ENCODE assay signal across 36 cellular contexts in the genomic region with DNA sequence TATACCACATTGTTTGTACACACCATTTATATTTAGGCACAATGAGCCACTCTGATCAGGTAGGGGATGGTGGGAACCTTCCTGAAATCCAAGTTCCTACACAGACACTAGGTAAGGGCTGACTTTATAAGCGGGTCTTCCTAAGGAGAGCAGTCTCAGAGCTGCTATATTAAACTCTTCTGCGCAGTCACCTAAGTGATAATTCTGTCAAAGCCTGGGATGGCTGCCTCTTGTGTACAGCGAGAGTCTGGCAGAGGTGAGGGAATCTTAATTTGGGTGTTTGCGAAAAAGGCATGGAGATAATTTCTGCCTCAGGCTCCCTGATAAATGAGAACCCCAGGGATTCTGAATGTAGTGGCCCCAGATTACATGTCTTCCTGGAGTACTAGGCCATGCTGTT.
"Had no signal": no experiment of that assay in that cellular context is flagged by ENCODE, and none has a peak within 500 bp of the region (broad histone marks: within the 10 kb centered on the region; RNA-seq: fewer than 3 reads in every experiment).

No MANE protein-coding gene starts in this region.

- DNase-seq: activated B cell treated with CpG ODN at 0.5 μM for 24 hours; activated CD4-positive, alpha-beta memory T cell treated with anti-CD3 and anti-CD28 coated beads for 36 hours; activated CD4-positive, alpha-beta T cell treated with anti-CD3 and anti-CD28 coated beads for 4 hours; activated CD4-positive, alpha-beta T cell treated with anti-CD3 and anti-CD28 coated beads, Interleukin-2, amount 10 ng/mL, durations not matched to agents 24 days and 14 days; activated CD4-positive, alpha-beta T cell treated with anti-CD3 and anti-CD28 coated beads, Interleukin-2, amount 50 U/mL, for 1 hour; activated CD4-positive, alpha-beta T cell treated with anti-CD3 and anti-CD28 coated beads, Interleukin-2, amount 50 U/mL, for 4 hours; activated CD4-positive, CD25-positive, alpha-beta regulatory T cell treated with anti-CD3 and anti-CD28 coated beads, Interleukin-2, amount 50 U/mL, for 72 hours; activated CD8-positive, alpha-beta memory T cell treated with anti-CD3 and anti-CD28 coated beads for 24 hours; activated CD8-positive, alpha-beta memory T cell treated with anti-CD3 and anti-CD28 coated beads, Interleukin-2, amount 10 ng/mL, durations not matched to agents 7 days and 5 days; activated CD8-positive, alpha-beta memory T cell treated with anti-CD3 and anti-CD28 coated beads, Interleukin-2, amount 50 U/mL, for 48 hours; activated CD8-positive, alpha-beta T cell treated with anti-CD3 and anti-CD28 coated beads, Interleukin-2, amount 10 ng/mL, durations not matched to agents 7 days and 5 days; activated effector memory CD4-positive, alpha-beta T cell treated with Interleukin-2 at 50 U/mL for 16 hours; activated gamma-delta T cell; activated naive CD4-positive, alpha-beta T cell; activated naive CD4-positive, alpha-beta T cell treated with anti-CD3 and anti-CD28 coated beads for 36 hours; activated naive CD4-positive, alpha-beta T cell treated with anti-CD3 and anti-CD28 coated beads, Interleukin-2, amount 50 U/mL, for 16 hours; activated naive CD8-positive, alpha-beta T cell treated with anti-CD3 and anti-CD28 coated beads for 36 hours; activated T-cell treated with anti-CD3 and anti-CD28 coated beads, Interleukin-2, amount 50 U/mL, for 24 hours; activated T-cell treated with anti-CD3 and anti-CD28 coated beads, Interleukin-2, amount 50 U/mL, for 48 hours; adrenal gland; amniotic stem cell; aorta; body of pancreas; brain microvascular endothelial cell; caudate nucleus; SW 1271; T-helper 1 cell; T-helper 2 cell; T-helper 9 cell had no signal

- ATAC-seq: activated CD8-positive, alpha-beta memory T cell treated with anti-CD3 and anti-CD28 coated beads, Interleukin-2, amount 10 ng/mL, durations not matched to agents 7 days and 5 days; activated CD8-positive, alpha-beta T cell treated with anti-CD3 and anti-CD28 coated beads, Interleukin-2, amount 10 ng/mL, durations not matched to agents 7 days and 5 days; activated naive CD4-positive, alpha-beta T cell treated with anti-CD3 and anti-CD28 coated beads, Interleukin-2, amount 50 U/mL, for 72 hours; body of pancreas had no signal

- H3K27me3 ChIP-seq: body of pancreas, brain microvascular endothelial cell, breast epithelium had no signal

- H3K27me3 Mint-ChIP-seq: activated B cell treated with CpG ODN at 0.5 μM for 24 hours; activated T-cell treated with anti-CD3 and anti-CD28 coated beads, Interleukin-2, amount 50 U/mL, for 24 hours had no signal

- H3K36me3 ChIP-seq: adrenal gland, brain microvascular endothelial cell, breast epithelium had no signal

- H3K4me3 ChIP-seq: adrenal gland, body of pancreas, breast epithelium had no signal

- H3K4me1 ChIP-seq: adrenal gland, body of pancreas, breast epithelium had no signal

- H3K9me3 ChIP-seq: adrenal gland, body of pancreas had no signal

- H3K36me3 Mint-ChIP-seq: activated CD4-positive, alpha-beta memory T cell treated with anti-CD3 and anti-CD28 coated beads for 36 hours; activated CD8-positive, alpha-beta memory T cell treated with anti-CD3 and anti-CD28 coated beads, Interleukin-2, amount 10 ng/mL, durations not matched to agents 7 days and 5 days; activated naive CD4-positive, alpha-beta T cell treated with anti-CD3 and anti-CD28 coated beads, Interleukin-2, amount 50 U/mL, for 72 hours; activated naive CD8-positive, alpha-beta T cell treated with anti-CD3 and anti-CD28 coated beads for 36 hours had no signal

- H3K4me3 Mint-ChIP-seq: activated B cell treated with CpG ODN at 0.5 μM for 24 hours; activated CD4-positive, alpha-beta memory T cell treated with anti-CD3 and anti-CD28 coated beads for 36 hours; activated CD4-positive, alpha-beta T cell treated with anti-CD3 and anti-CD28 coated beads, Interleukin-2, amount 10 ng/mL, durations not matched to agents 24 days and 14 days; activated CD8-positive, alpha-beta memory T cell treated with anti-CD3 and anti-CD28 coated beads, Interleukin-2, amount 10 ng/mL, durations not matched to agents 7 days and 5 days; activated CD8-positive, alpha-beta T cell treated with anti-CD3 and anti-CD28 coated beads, Interleukin-2, amount 10 ng/mL, durations not matched to agents 7 days and 5 days; activated naive CD4-positive, alpha-beta T cell treated with anti-CD3 and anti-CD28 coated beads for 36 hours; activated naive CD8-positive, alpha-beta T cell treated with anti-CD3 and anti-CD28 coated beads for 36 hours; activated T-cell treated with anti-CD3 and anti-CD28 coated beads, Interleukin-2, amount 50 U/mL, for 24 hours; central memory CD8-positive, alpha-beta T cell; T-helper 1 cell treated with Interleukin-12 subunit alpha and Interleukin-12 subunit beta and Interleukin-4 antibody, amounts not matched to agents 30 μg/mL and 1 μg/mL, for 36 hours; T-helper 2 cell treated with Interferon-gamma antibody and Interleukin-4, amounts not matched to agents 5 μg/mL and 100 μg/mL, for 36 hours had no signal

- H3K27ac Mint-ChIP-seq: activated B cell treated with CpG ODN at 0.5 μM for 24 hours; activated CD4-positive, alpha-beta memory T cell treated with anti-CD3 and anti-CD28 coated beads for 36 hours; activated CD4-positive, alpha-beta T cell treated with anti-CD3 and anti-CD28 coated beads, Interleukin-2, amount 10 ng/mL, durations not matched to agents 24 days and 14 days; activated CD8-positive, alpha-beta memory T cell treated with anti-CD3 and anti-CD28 coated beads, Interleukin-2, amount 10 ng/mL, durations not matched to agents 7 days and 5 days; activated CD8-positive, alpha-beta T cell treated with anti-CD3 and anti-CD28 coated beads, Interleukin-2, amount 10 ng/mL, durations not matched to agents 7 days and 5 days; activated naive CD4-positive, alpha-beta T cell treated with anti-CD3 and anti-CD28 coated beads for 36 hours; activated naive CD4-positive, alpha-beta T cell treated with anti-CD3 and anti-CD28 coated beads, Interleukin-2, amount 50 U/mL, for 72 hours; activated naive CD8-positive, alpha-beta T cell treated with anti-CD3 and anti-CD28 coated beads for 36 hours; activated T-cell treated with anti-CD3 and anti-CD28 coated beads, Interleukin-2, amount 50 U/mL, for 24 hours; activated T-helper 2 cell treated with anti-CD3 and anti-CD28 coated beads, Interferon-gamma antibody, Interleukin-2, Interleukin-4, amounts not matched to agents 10 μg/mL and 5 μg/mL and 100 μg/mL, durations not matched to agents 14 hours and 24 hours and 36 hours; T-helper 1 cell treated with Interleukin-12 subunit alpha and Interleukin-12 subunit beta and Interleukin-4 antibody, amounts not matched to agents 30 μg/mL and 1 μg/mL, for 36 hours; T-helper 2 cell treated with Interferon-gamma antibody and Interleukin-4, amounts not matched to agents 5 μg/mL and 100 μg/mL, for 36 hours had no signal

- H3K27ac ChIP-seq: adrenal gland, body of pancreas, brain microvascular endothelial cell, breast epithelium, VCaP had no signal

- H3K9me3 Mint-ChIP-seq: activated B cell treated with CpG ODN at 0.5 μM for 24 hours; activated CD4-positive, alpha-beta memory T cell treated with anti-CD3 and anti-CD28 coated beads for 36 hours; activated naive CD4-positive, alpha-beta T cell treated with anti-CD3 and anti-CD28 coated beads for 36 hours; activated naive CD8-positive, alpha-beta T cell treated with anti-CD3 and anti-CD28 coated beads for 36 hours; activated T-cell treated with anti-CD3 and anti-CD28 coated beads, Interleukin-2, amount 50 U/mL, for 24 hours; activated T-helper 2 cell treated with anti-CD3 and anti-CD28 coated beads, Interferon-gamma antibody, Interleukin-2, Interleukin-4, amounts not matched to agents 10 μg/mL and 5 μg/mL and 100 μg/mL, durations not matched to agents 14 hours and 24 hours and 36 hours; central memory CD8-positive, alpha-beta T cell; T-helper 1 cell treated with Interleukin-12 subunit alpha and Interleukin-12 subunit beta and Interleukin-4 antibody, amounts not matched to agents 30 μg/mL and 1 μg/mL, for 36 hours; T-helper 2 cell treated with Interferon-gamma antibody and Interleukin-4, amounts not matched to agents 5 μg/mL and 100 μg/mL, for 36 hours had no signal
